ENCODE assay signal across 8 cellular contexts in the genomic region with DNA sequence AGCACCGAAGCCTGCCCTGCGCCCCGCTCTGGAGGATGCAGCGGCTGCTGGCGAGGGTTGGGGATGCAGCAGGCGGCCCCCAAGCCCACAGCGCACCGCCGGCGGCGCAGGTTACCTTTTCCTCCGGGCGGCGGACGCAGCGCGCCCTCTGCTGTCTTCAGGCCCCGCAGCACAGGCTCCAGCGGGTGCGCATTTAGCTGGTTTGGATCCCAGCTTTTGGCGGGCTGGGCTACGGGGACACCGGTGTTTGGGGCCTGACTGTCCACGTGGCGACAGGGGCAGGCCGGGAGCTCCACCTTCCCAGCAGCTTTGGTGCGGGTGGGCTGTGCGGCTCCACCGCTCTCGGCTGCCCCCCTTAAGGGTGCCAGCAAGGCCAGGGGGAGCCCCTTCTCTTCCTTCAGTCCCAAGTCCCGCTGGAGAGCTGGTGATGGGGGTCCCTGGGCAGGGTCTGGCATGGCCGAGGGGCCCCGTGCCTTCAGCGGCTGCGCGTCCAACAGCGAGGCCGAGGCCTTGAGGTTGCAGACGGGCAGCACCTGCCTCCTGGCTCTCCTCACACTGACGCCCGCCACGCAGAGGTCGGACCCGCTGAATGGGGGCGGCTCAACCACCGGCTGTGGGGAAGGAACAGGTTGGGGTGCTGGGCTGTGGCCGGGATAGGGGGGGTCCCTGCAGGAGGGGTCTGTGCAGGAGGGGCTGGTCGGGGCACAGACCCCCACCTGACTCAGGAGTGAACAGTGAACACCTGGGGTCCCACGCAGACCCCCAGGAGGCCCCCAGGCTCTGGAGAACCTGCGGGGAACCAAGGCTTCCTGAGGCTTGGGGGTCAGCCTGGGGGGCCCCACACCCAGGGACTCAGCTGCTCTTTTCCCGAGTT. TPM values are rescaled to one million over a fixed set of nuclear protein-coding genes. Genes with fewer than 3 reads are reported as not detected.
A peak's percentile ranks its signal among the peaks of the same experiment; 100 is the strongest.
DNase-seq lines count a peak whose midpoint lies in the region; ATAC-seq and TF ChIP-seq lines count a peak whose summit lies in the region.

No MANE protein-coding gene starts in this region.

- TF ChIP-seq CTCF in RWPE2 (IDR thresholded peaks at IDR 0.05; ENCODE audit: poor library complexity, severe bottlenecking) (peak; percentile 94), foreskin fibroblast (IDR thresholded peaks at IDR 0.05; ENCODE audit: low read depth, low read length) (peak; percentile 93), neutrophil (IDR thresholded peaks at IDR 0.05) (peak; percentile 69)

- no peak overlapping the region for H3K9ac ChIP-seq in HUES6 (ENCODE audit: low read length)

- in situ Hi-C loops in G401 (cut with HindIII; ENCODE audit: low sequenced_read_pairs), result no loop called here

- H3K9me3 ChIP-seq in HUES6 (ENCODE audit: control insufficient read depth, insufficient read depth, low read depth, low read length) (no peaks in the 10 kb centered on the region), RWPE2 (ENCODE audit: severe bottlenecking) (no peaks in the 10 kb centered on the region), neutrophil (no peaks in the 10 kb centered on the region)

- peak; percentile 87 for ATAC-seq in RWPE2 (ENCODE audit: low read depth)

- H3K4me1 ChIP-seq in HUES6 (ENCODE audit: control insufficient read depth, insufficient read depth, low read length) (no peaks in the 10 kb centered on the region), RWPE2 (ENCODE audit: insufficient read depth, poor library complexity, severe bottlenecking) (no peaks in the 10 kb centered on the region), neutrophil (ENCODE audit: control insufficient read depth in 1 of 2, insufficient read depth in 1 of 2, low read depth in 1 of 2, low read length in 1 of 2) (peaks cover 0 to 7% of the 10 kb centered on the region in 2 experiments)

- peaks cover 42% of the 10 kb centered on the region for H3K27me3 ChIP-seq in HUES6 (ENCODE audit: control insufficient read depth, insufficient read depth, low read length)
- peaks cover 5% of the 10 kb centered on the region for H3K27me3 ChIP-seq in RWPE2 (ENCODE audit: insufficient read depth, poor library complexity, severe bottlenecking)
- H3K27me3 ChIP-seq in neutrophil, result peaks cover 60% of the 10 kb centered on the region

- H3K36me3 ChIP-seq in HUES6 (ENCODE audit: control insufficient read depth, insufficient read depth, low read length) (no peaks in the 10 kb centered on the region), RWPE2 (ENCODE audit: low read depth) (no peaks in the 10 kb centered on the region), neutrophil (no peaks in the 10 kb centered on the region)

- H3K4me3 ChIP-seq in HUES6 (ENCODE audit: low read depth, low read length) (peak overlapping the region; percentile 10; the same call in 1 of the 2 replicates), RWPE2 (ENCODE audit: severe bottlenecking) (no peak overlapping the region), foreskin fibroblast (ENCODE audit: low read depth in 1 of 2, low read length in 2 of 2) (no peak overlapping the region), neutrophil (ENCODE audit: low read depth in 1 of 2, low read length in 1 of 2) (no peak overlapping the region)

- H3K27ac ChIP-seq in HUES6 (ENCODE audit: low read depth, low read length), result no peak overlapping the region
- no peak overlapping the region for H3K27ac ChIP-seq in RWPE2 (ENCODE audit: poor library complexity, severe bottlenecking)
- H3K27ac ChIP-seq in neutrophil, result no peak overlapping the region
- H3K27ac ChIP-seq in substantia nigra (ENCODE audit: low read depth, low read length, poor library complexity, severe bottlenecking), result no peak overlapping the region

- DNase-seq in G401 (ENCODE audit: low spot score), result peak; percentile 69
- DNase-seq in RWPE2 (ENCODE audit: low spot score), result no peak
- DNase-seq in activated T-helper 9 cell treated with anti-CD3 and anti-CD28 coated beads, Interleukin-2, amount 50 U/mL, for 16 hours (ENCODE audit: low read depth), result peak; percentile 79
- peak; percentile 56 to 85 for DNase-seq in foreskin fibroblast
- DNase-seq in substantia nigra (lab: John Stamatoyannopoulos, UW), result peak in 37 of 49 donors; percentile 7 to 68 (median 35)
- DNase-seq in mesenteric fat pad (ENCODE audit: low spot score), result no peak

RNA-seq across cellular contexts. Expression of a gene that starts 18.0 kb away (rescaled TPM):
- not detected in 2 replicates for total RNA-seq in G401 (2014; rRNA removed; shearing (Covaris generic))
- total RNA-seq in mesenteric fat pad, result not detected

RNA-seq across cellular contexts. Expression of a gene that starts 27.5 kb away (rescaled TPM):
- total RNA-seq in G401 (2014; rRNA removed; shearing (Covaris generic)), result not detected in 2 replicates
- not detected for total RNA-seq in mesenteric fat pad

RNA-seq across cellular contexts. Expression of a gene that starts 54.7 kb away (rescaled TPM):
- total RNA-seq in G401 (2014; rRNA removed; shearing (Covaris generic)), result not detected in 2 replicates
- 0.26 TPM for total RNA-seq in mesenteric fat pad

RNA-seq across cellular contexts. Expression of a gene that starts 59.3 kb away (rescaled TPM):
- total RNA-seq in G401 (2014; rRNA removed; shearing (Covaris generic)), result not detected in 2 replicates
- total RNA-seq in mesenteric fat pad, result 0.87 TPM

Comparison
In these comparisons a context has a peak if more than half of its experiments do, and no peak if none do; other contexts are left out.
1. DNase-seq: peak in G401 (single experiment), activated T-helper 9 cell treated with anti-CD3 and anti-CD28 coated beads, Interleukin-2, amount 50 U/mL, for 16 hours (single experiment), foreskin fibroblast (2 of 2) and substantia nigra (37 of 49); none in RWPE2 (single experiment) and mesenteric fat pad (single experiment).
2. Peak in every context shown above with its lines, with median percentiles within 50 percentile points of each other: CTCF ChIP-seq.